15 cellular contexts compared by ENCODE assay signal in the genomic region with DNA sequence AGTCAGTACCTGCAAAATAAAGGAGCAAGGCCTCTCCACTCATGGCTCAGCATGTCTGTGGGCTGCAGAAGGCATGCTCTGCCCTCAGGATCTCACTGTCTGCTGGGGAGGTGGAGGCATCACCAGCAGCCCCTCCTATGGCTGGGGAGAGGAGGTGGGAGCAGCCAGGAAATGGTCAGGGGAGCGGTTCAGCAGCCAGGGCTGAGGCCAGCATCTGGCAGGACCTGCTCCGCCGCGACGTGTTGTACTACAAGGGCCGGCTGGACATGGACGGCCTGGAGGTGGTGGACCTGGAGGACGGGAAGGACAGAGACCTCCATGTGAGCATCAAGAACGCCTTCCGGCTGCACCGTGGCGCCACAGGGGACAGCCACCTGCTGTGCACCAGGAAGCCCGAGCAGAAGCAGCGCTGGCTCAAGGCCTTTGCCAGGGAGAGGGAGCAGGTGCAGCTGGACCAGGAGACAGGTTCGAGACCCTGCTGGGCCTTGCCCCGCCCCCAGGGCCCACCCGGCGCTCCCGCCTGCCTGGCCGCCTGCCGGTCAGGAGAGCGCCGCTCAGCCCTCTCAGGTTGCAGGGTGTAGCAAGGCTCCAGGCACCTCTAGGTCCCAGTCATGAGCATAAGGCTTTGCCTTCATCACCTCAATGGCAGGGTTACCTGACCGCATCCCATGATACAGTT.
"Had no signal": no experiment of that assay in that cellular context is flagged by ENCODE, and none has a peak within 500 bp of the region (broad histone marks: within the 10 kb centered on the region; RNA-seq: fewer than 3 reads in every experiment).

No MANE protein-coding gene starts in this region.

- DNase-seq: activated CD4-positive, alpha-beta T cell treated with anti-CD3 and anti-CD28 coated beads, Interleukin-2, amount 10 ng/mL, durations not matched to agents 24 days and 14 days; activated CD8-positive, alpha-beta memory T cell treated with anti-CD3 and anti-CD28 coated beads for 24 hours; activated effector memory CD4-positive, alpha-beta T cell treated with Interleukin-2 at 50 U/mL for 16 hours; brain microvascular endothelial cell; dermis blood vessel endothelial cell; retina; T-helper 17 cell had no signal

- H3K27me3 Mint-ChIP-seq: T-helper 17 cell had no signal

- H3K9me3 ChIP-seq: esophagus muscularis mucosa, pancreas, testis had no signal

- H3K27ac ChIP-seq: brain microvascular endothelial cell, esophagus muscularis mucosa, pancreas, skin epidermis, testis had no signal

- H3K4me3 ChIP-seq: esophagus muscularis mucosa, pancreas, skin epidermis, testis had no signal

- H3K4me1 Mint-ChIP-seq: nephron had no signal

- FAIRE-seq: pancreas, urothelium cell line had no signal

- H3K4me3 Mint-ChIP-seq: activated CD4-positive, alpha-beta T cell treated with anti-CD3 and anti-CD28 coated beads, Interleukin-2, amount 10 ng/mL, durations not matched to agents 24 days and 14 days; nephron; WTC11 had no signal

- ATAC-seq: activated naive CD4-positive, alpha-beta T cell treated with anti-CD3 and anti-CD28 coated beads, Interleukin-2, amount 50 U/mL, for 72 hours; pancreas; T-helper 17 cell; WTC11 had no signal

- H3K27me3 ChIP-seq: esophagus muscularis mucosa, pancreas, testis had no signal

- H3K36me3 Mint-ChIP-seq: activated naive CD4-positive, alpha-beta T cell treated with anti-CD3 and anti-CD28 coated beads, Interleukin-2, amount 50 U/mL, for 72 hours had no signal

- H3K9me3 Mint-ChIP-seq: activated CD4-positive, alpha-beta T cell treated with anti-CD3 and anti-CD28 coated beads, Interleukin-2, amount 10 ng/mL, durations not matched to agents 24 days and 14 days; activated naive CD4-positive, alpha-beta T cell treated with anti-CD3 and anti-CD28 coated beads, Interleukin-2, amount 50 U/mL, for 72 hours; nephron; WTC11 had no signal

- H3K4me1 ChIP-seq: testis had no signal

- H3K27ac Mint-ChIP-seq: activated CD4-positive, alpha-beta T cell treated with anti-CD3 and anti-CD28 coated beads, Interleukin-2, amount 10 ng/mL, durations not matched to agents 24 days and 14 days; nephron; T-helper 17 cell had no signal
